Comparison of ENCODE assay signal across 9 cellular contexts in the genomic region with DNA sequence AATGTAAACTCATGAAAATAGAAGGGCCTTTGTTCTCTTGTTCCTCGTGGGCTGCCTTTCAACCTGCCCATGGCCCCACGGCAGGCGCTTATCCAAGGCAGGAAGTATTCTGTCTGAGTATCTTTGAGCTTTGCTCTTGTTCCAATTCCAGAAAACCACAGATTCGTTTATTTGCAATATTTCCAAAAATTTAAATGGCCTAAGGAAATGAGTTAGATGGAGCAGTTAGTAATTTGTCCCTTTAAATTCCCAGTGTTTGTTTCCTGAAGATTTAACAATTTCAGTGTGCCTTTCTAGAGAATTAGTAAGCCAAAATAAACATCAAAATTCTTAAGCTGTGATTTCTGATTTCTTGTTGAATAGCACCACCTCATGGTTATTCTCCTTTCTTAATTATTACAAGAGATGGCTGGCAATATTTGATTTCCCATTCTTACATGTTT.
DNase-seq lines count a peak whose midpoint lies in the region; ATAC-seq and TF ChIP-seq lines count a peak whose summit lies in the region.
"Had no signal": no experiment of that assay in that cellular context is flagged by ENCODE, and none has a peak within 500 bp of the region (broad histone marks: within the 10 kb centered on the region; RNA-seq: fewer than 3 reads in every experiment).

No MANE protein-coding gene starts in this region.

- no peaks in the 10 kb centered on the region for H3K36me3 ChIP-seq in BJ (ENCODE audit: control insufficient read depth, insufficient read depth, low read length)
- no peaks in the 10 kb centered on the region for H3K36me3 ChIP-seq in SK-N-SH (replicated peaks in 1 of 2; ENCODE audit: control insufficient read depth in 1 of 2, insufficient read depth in 2 of 2, low read length in 1 of 2)
- no peaks in the 10 kb centered on the region for H3K36me3 ChIP-seq in gastroesophageal sphincter
- no peaks in the 10 kb centered on the region for H3K36me3 ChIP-seq in gastrocnemius medialis

- H3K27me3 ChIP-seq in BJ (ENCODE audit: control insufficient read depth, insufficient read depth, low read length) (no peaks in the 10 kb centered on the region), SK-N-SH (ENCODE audit: insufficient read depth) (peaks cover 12% of the 10 kb centered on the region), gastroesophageal sphincter (no peaks in the 10 kb centered on the region), gastrocnemius medialis (no peaks in the 10 kb centered on the region)

- 0 out of 4 replicates have a peak, but pooled peaks cover 0 to 4% of the 10 kb centered on the region in 2 experiments for H3K4me1 ChIP-seq in SK-N-SH (ENCODE audit: control insufficient read depth in 1 of 2, insufficient read depth in 2 of 2, low read depth in 1 of 2, low read length in 1 of 2)
- peaks cover 0 to 7% (median 3%) of the 10 kb centered on the region in 3 donors for H3K4me1 ChIP-seq in gastroesophageal sphincter
- H3K4me1 ChIP-seq in gastrocnemius medialis, result no peaks in the 10 kb centered on the region

- TF ChIP-seq EP300 in SK-N-SH (IDR thresholded peaks at IDR 0.05; ENCODE audit: borderline replicate concordance in 1 of 2, low read depth in 1 of 2, low read length in 1 of 2), result no peak
- TF ChIP-seq EP300 in gastroesophageal sphincter (IDR thresholded peaks at IDR 0.05), result no peak

- H3F3A ChIP-seq in SK-N-SH (replicated peaks; ENCODE audit: insufficient read depth), result no peaks in the 10 kb centered on the region

- TF ChIP-seq RAD21 in SK-N-SH (IDR thresholded peaks at IDR 0.05; ENCODE audit: low read length), result peak; percentile 57

- H3K4me3 ChIP-seq in BJ (ENCODE audit: low read depth, low read length), result no peak overlapping the region
- H3K4me3 ChIP-seq in SK-N-SH (ENCODE audit: low read depth in 2 of 2, low read length in 1 of 2), result no peak overlapping the region
- H3K4me3 ChIP-seq in gastroesophageal sphincter, result no peak overlapping the region
- no peak overlapping the region for H3K4me3 ChIP-seq in gastrocnemius medialis

- 0% methylated on average over 4 of the region's 4 CpGs for whole genome bisulfite sequencing in SK-N-SH (ENCODE audit: low lambda C conversion rate)
- WGBS in gastroesophageal sphincter (ENCODE audit: low coverage in 1 of 2), 2 donors, result 10 to 12% methylated on average over 4 of the region's 4 CpGs

- no peaks in the 10 kb centered on the region for H3K79me2 ChIP-seq in SK-N-SH (ENCODE audit: insufficient read depth)

- POLR2A ChIA-PET in BJ (lab: Charles Lee) (no interaction called here), SK-N-SH (lab: Yijun Ruan, JAX) (no interaction called here)

- intact Hi-C loops in gastrocnemius medialis (cut with DNase I; ENCODE audit: low total_unique reads), result no loop called here

- TF ChIP-seq CTCF in BJ (IDR thresholded peaks at IDR 0.05; ENCODE audit: insufficient read depth, low read depth, low read length) (peak; percentile 26; the same call in 1 of the 2 replicates), SK-N-SH (IDR thresholded peaks at IDR 0.05) (peak; percentile 57), gastroesophageal sphincter (IDR thresholded peaks at IDR 0.05) (peak in 3 of 4 experiments; percentile 26 to 43 (median 29)), gastrocnemius medialis (IDR thresholded peaks at IDR 0.05 in 4 of 5, conservative IDR thresholded peaks at IDR 0.05 in 1 of 5) (peak in 4 of 5 experiments; percentile 28 to 30 (median 30))

- H3K9me2 ChIP-seq in SK-N-SH, result no peaks in the 10 kb centered on the region

- H3K4me2 ChIP-seq in SK-N-SH, result peak overlapping the region; percentile 42; the same call in 1 of the 2 replicates

- no peaks in the 10 kb centered on the region for H4K20me1 ChIP-seq in SK-N-SH (ENCODE audit: insufficient read depth)

- no peak overlapping the region for H3K9ac ChIP-seq in SK-N-SH

- TF ChIP-seq POLR2A in gastroesophageal sphincter (IDR thresholded peaks at IDR 0.05), result no peak
- TF ChIP-seq POLR2A in gastrocnemius medialis (IDR thresholded peaks at IDR 0.05), result no peak

- no peak overlapping the region for H2AFZ ChIP-seq in SK-N-SH (ENCODE audit: low read depth)

- no peaks in the 10 kb centered on the region for H3K9me3 ChIP-seq in SK-N-SH
- H3K9me3 ChIP-seq in gastroesophageal sphincter, result no peaks in the 10 kb centered on the region
- no peaks in the 10 kb centered on the region for H3K9me3 ChIP-seq in gastrocnemius medialis

- ATAC-seq in gastroesophageal sphincter (no peak), gastrocnemius medialis (no peak), HG03097 (IDR thresholded peaks at IDR 0.05; ENCODE audit: low FRiP score, unreplicated experiment) (no peak), GM18498 (IDR thresholded peaks at IDR 0.05; ENCODE audit: unreplicated experiment) (no peak)

- in situ Hi-C loops in gastrocnemius medialis (cut with MboI; ENCODE audit: low sequenced_read_pairs in 4 of 4), result loop anchor here in 1 of 4 donors (10.0 kb wide), 1 partner anchor 84 kb away; no protein-coding TSS in a partner anchor

- H3K27ac ChIP-seq in SK-N-SH (ENCODE audit: low read depth in 2 of 2, low read length in 1 of 2) (no peak overlapping the region), gastroesophageal sphincter (no peak overlapping the region), gastrocnemius medialis (no peak overlapping the region)
- H3K27ac ChIP-seq: epithelial cell of prostate had no signal

- CTCF ChIA-PET in BJ (lab: Yijun Ruan, JAX) (interaction anchor here (0.7 to 6.0 kb wide), 13 partner anchors 13 to 422 kb away, joined by 3 to 157 read pairs (median 4); no protein-coding TSS in a partner anchor), SK-N-SH (lab: Yijun Ruan, JAX) (interaction anchor here (0.6 to 1.7 kb wide), 4 partner anchors 16 to 91 kb away, joined by 3 to 6 read pairs (median 4); no protein-coding TSS in a partner anchor)

- DNase-seq in BJ (ENCODE audit: low read depth), result peak; percentile 49
- DNase-seq in HT1080 (ENCODE audit: low read depth), result peak; percentile 61
- DNase-seq in SK-N-SH, result peak; percentile 0
- DNase-seq in gastrocnemius medialis, result no peak
- no peak for DNase-seq in activated effector memory CD4-positive, alpha-beta T cell treated with Interleukin-2 at 50 U/mL for 16 hours

TF ChIP-seq in SK-N-SH, 30 proteins besides CTCF, POLR2A, EP300 and RAD21 (continues in another document):
- TF ChIP-seq, protein P1, sequence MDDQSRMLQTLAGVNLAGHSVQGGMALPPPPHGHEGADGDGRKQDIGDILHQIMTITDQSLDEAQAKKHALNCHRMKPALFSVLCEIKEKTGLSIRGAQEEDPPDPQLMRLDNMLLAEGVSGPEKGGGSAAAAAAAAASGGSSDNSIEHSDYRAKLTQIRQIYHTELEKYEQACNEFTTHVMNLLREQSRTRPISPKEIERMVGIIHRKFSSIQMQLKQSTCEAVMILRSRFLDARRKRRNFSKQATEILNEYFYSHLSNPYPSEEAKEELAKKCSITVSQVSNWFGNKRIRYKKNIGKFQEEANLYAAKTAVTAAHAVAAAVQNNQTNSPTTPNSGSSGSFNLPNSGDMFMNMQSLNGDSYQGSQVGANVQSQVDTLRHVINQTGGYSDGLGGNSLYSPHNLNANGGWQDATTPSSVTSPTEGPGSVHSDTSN (IDR thresholded peaks at IDR 0.05), result no peak
- TF ChIP-seq USF2 (IDR thresholded peaks at IDR 0.05; ENCODE audit: borderline replicate concordance, low read depth, low read length) (no peak), RCOR1 (IDR thresholded peaks at IDR 0.05; ENCODE audit: low read length) (no peak), FOXJ3 (CRISPR knock-in tag; IDR thresholded peaks at IDR 0.05) (no peak), JUND (IDR thresholded peaks at IDR 0.05) (no peak), ELF1 (IDR thresholded peaks at IDR 0.05) (no peak), GABPA (IDR thresholded peaks at IDR 0.05; ENCODE audit: low read depth) (no peak), TCF12 (IDR thresholded peaks at IDR 0.05) (no peak), CHD2 (IDR thresholded peaks at IDR 0.05; ENCODE audit: low read length, partially characterized antibody) (no peak)
- TF ChIP-seq, protein P2, sequence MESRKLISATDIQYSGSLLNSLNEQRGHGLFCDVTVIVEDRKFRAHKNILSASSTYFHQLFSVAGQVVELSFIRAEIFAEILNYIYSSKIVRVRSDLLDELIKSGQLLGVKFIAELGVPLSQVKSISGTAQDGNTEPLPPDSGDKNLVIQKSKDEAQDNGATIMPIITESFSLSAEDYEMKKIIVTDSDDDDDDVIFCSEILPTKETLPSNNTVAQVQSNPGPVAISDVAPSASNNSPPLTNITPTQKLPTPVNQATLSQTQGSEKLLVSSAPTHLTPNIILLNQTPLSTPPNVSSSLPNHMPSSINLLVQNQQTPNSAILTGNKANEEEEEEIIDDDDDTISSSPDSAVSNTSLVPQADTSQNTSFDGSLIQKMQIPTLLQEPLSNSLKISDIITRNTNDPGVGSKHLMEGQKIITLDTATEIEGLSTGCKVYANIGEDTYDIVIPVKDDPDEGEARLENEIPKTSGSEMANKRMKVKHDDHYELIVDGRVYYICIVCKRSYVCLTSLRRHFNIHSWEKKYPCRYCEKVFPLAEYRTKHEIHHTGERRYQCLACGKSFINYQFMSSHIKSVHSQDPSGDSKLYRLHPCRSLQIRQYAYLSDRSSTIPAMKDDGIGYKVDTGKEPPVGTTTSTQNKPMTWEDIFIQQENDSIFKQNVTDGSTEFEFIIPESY (IDR thresholded peaks at IDR 0.05; ENCODE audit: borderline replicate concordance, low read depth), result no peak

Comparison
In these comparisons a context has a peak if more than half of its experiments do, and no peak if none do; other contexts are left out.
1. DNase-seq: peak in BJ (single experiment), HT1080 (single experiment) and SK-N-SH (single experiment); none in gastrocnemius medialis (0 of 2) and activated effector memory CD4-positive, alpha-beta T cell treated with Interleukin-2 at 50 U/mL for 16 hours (single experiment).
2. Peak in every context shown above with its lines, with median percentiles within 50 percentile points of each other: CTCF ChIP-seq.